In genomic region chr15:101445109-101445508, GRCh38 we compare ENCODE assay signal across 19 cellular contexts.
"Had no signal": no experiment of that assay in that cellular context is flagged by ENCODE, and none has a peak within 500 bp of the region (broad histone marks: within the 10 kb centered on the region; RNA-seq: fewer than 3 reads in every experiment).

No MANE protein-coding gene starts in this region.

- DNase-seq: activated CD4-positive, alpha-beta T cell treated with anti-CD3 and anti-CD28 coated beads for 4 hours; activated CD8-positive, alpha-beta memory T cell treated with anti-CD3 and anti-CD28 coated beads, Interleukin-2, amount 10 ng/mL, durations not matched to agents 7 days and 5 days; activated effector memory CD4-positive, alpha-beta T cell treated with Interleukin-2 at 50 U/mL for 16 hours; activated naive CD4-positive, alpha-beta T cell treated with Interleukin-2 at 50 U/mL for 16 hours; activated T-cell treated with anti-CD3 and anti-CD28 coated beads, Interleukin-2, amount 50 U/mL, for 24 hours; Karpas-422; MM.1S; NCI-H1105; NCI-H1436; NCI-H1694 treated with DMSO at 0.1 percent for 48 hours; NCI-H2029 treated with DMSO at 0.1 percent for 48 hours; NCI-H345; NCI-H510A; NCI-H526 treated with DMSO at 0.1 percent for 48 hours; NCI-H82; NK-92 treated with Interleukin-12 subunit alpha and Interleukin-12 subunit beta, amount 100 ng/mL, for 24 hours; RPMI8226; SHP77 treated with DMSO at 0.1 percent for 48 hours had no signal

- ATAC-seq: activated CD4-positive, CD25-positive, alpha-beta regulatory T cell treated with anti-CD3 and anti-CD28 coated beads, Interleukin-2, amount 50 U/mL, for 24 hours; activated CD8-positive, alpha-beta memory T cell treated with anti-CD3 and anti-CD28 coated beads, Interleukin-2, amount 10 ng/mL, durations not matched to agents 7 days and 5 days had no signal
